Comparison of ENCODE assay signal across 38 cellular contexts in the genomic region with DNA sequence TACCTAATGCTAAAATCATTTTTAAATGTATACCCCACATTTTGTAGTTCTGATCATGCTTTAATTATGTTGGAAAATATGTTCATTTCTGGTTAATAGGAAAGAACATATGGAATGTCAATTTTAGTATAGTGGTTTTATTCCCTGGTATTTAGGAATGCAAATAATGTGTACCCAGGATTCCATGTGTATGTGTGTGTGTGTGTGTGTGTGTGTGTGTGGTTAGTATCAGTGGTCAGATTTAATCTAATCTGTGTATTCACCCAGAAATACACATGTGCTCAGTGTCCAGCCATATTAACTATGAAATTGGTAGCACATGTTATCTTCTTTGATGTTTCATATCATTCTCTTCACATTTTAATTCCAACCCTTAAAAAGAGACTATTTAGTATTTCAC.
"Had no signal": no experiment of that assay in that cellular context is flagged by ENCODE, and none has a peak within 500 bp of the region (broad histone marks: within the 10 kb centered on the region; RNA-seq: fewer than 3 reads in every experiment).

No MANE protein-coding gene starts in this region.

- H3K4me1 ChIP-seq: Peyer's patch had no signal

- H3K36me3 ChIP-seq: brain microvascular endothelial cell, Peyer's patch, WERI-Rb-1 had no signal

- H3K27me3 ChIP-seq: brain microvascular endothelial cell, Peyer's patch had no signal

- H3K27ac ChIP-seq: brain microvascular endothelial cell, Peyer's patch, RWPE1, WERI-Rb-1 had no signal

- DNase-seq: activated CD4-positive, alpha-beta memory T cell treated with anti-CD3 and anti-CD28 coated beads, Interleukin-2, amount 10 ng/mL, durations not matched to agents 7 days and 5 days; activated CD4-positive, alpha-beta T cell treated with anti-CD3 and anti-CD28 coated beads for 1 hour; activated CD4-positive, alpha-beta T cell treated with anti-CD3 and anti-CD28 coated beads for 48 hours; activated CD4-positive, CD25-positive, alpha-beta regulatory T cell; activated CD8-positive, alpha-beta memory T cell treated with anti-CD3 and anti-CD28 coated beads for 24 hours; activated CD8-positive, alpha-beta memory T cell treated with anti-CD3 and anti-CD28 coated beads, Interleukin-2, amount 10 ng/mL, durations not matched to agents 7 days and 5 days; activated CD8-positive, alpha-beta memory T cell treated with anti-CD3 and anti-CD28 coated beads, Interleukin-2, amount 50 U/mL, for 48 hours; activated effector memory CD4-positive, alpha-beta T cell treated with Interleukin-2 at 50 U/mL for 16 hours; activated naive CD4-positive, alpha-beta T cell treated with anti-CD3 and anti-CD28 coated beads, Interleukin-2, amount 10 ng/mL, durations not matched to agents 7 days and 5 days; activated naive CD8-positive, alpha-beta T cell treated with anti-CD3 and anti-CD28 coated beads, Interleukin-2, amount 50 U/mL, for 24 hours; activated T-cell treated with anti-CD3 and anti-CD28 coated beads, Interleukin-2, amount 50 U/mL, for 48 hours; amniotic stem cell; aorta; brain microvascular endothelial cell; central memory CD4-positive, alpha-beta T cell; Karpas-422; KBM-7; MM.1S; MV-4-11; NCI-H1092; NCI-H1436 treated with DMSO at 0.1 percent for 48 hours; NCI-H1694 treated with DMSO at 0.1 percent for 48 hours; NCI-H2029; NCI-H2107; NCI-H2171; NCI-H510A; NCI-H526; NCI-H748 treated with DMSO at 0.1 percent for 48 hours; NK-92 treated with Interleukin-12 subunit alpha and Interleukin-12 subunit beta, amount 100 ng/mL, for 24 hours; PC-3; Peyer's patch; SIG-M5; SW 1271; T-helper 1 cell; T-helper 2 cell; T-helper 9 cell; WERI-Rb-1 had no signal

- H3K9me3 ChIP-seq: Peyer's patch had no signal

- H3K4me3 ChIP-seq: Peyer's patch had no signal
